1 cellular context compared by ENCODE assay signal in the genomic region with DNA sequence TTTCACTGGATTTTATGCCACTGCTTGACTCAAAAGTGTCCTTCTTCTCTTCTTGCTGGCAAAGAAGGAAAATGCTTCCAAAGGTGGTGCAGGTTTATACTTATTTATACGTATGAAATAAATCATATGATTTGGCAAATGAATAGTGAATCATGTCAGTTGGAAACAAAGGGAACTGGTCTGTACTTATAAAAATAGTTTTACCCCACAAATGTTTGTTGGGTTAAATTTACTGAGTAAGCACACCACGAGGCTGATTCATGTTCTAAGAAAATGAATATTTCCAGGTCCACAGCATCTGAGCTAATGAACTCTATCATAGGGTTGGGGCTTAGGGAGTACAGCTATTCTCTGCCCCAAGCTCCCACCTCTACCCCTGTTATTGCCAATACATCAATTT.
TF ChIP-seq lines count a peak whose summit lies in the region.

No MANE protein-coding gene starts in this region.

TF ChIP-seq in SK-N-SH treated with all-trans-retinoic acid at 6 μM for 48 hours, 23 proteins besides CTCF, POLR2A, EP300 and RAD21 (continued from another document):
- TF ChIP-seq, protein P1, sequence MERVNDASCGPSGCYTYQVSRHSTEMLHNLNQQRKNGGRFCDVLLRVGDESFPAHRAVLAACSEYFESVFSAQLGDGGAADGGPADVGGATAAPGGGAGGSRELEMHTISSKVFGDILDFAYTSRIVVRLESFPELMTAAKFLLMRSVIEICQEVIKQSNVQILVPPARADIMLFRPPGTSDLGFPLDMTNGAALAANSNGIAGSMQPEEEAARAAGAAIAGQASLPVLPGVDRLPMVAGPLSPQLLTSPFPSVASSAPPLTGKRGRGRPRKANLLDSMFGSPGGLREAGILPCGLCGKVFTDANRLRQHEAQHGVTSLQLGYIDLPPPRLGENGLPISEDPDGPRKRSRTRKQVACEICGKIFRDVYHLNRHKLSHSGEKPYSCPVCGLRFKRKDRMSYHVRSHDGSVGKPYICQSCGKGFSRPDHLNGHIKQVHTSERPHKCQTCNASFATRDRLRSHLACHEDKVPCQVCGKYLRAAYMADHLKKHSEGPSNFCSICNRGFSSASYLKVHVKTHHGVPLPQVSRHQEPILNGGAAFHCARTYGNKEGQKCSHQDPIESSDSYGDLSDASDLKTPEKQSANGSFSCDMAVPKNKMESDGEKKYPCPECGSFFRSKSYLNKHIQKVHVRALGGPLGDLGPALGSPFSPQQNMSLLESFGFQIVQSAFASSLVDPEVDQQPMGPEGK (CRISPR knock-in tag; IDR thresholded peaks at IDR 0.05; ENCODE audit: borderline replicate concordance) = no peak
- TF ChIP-seq, protein P2, sequence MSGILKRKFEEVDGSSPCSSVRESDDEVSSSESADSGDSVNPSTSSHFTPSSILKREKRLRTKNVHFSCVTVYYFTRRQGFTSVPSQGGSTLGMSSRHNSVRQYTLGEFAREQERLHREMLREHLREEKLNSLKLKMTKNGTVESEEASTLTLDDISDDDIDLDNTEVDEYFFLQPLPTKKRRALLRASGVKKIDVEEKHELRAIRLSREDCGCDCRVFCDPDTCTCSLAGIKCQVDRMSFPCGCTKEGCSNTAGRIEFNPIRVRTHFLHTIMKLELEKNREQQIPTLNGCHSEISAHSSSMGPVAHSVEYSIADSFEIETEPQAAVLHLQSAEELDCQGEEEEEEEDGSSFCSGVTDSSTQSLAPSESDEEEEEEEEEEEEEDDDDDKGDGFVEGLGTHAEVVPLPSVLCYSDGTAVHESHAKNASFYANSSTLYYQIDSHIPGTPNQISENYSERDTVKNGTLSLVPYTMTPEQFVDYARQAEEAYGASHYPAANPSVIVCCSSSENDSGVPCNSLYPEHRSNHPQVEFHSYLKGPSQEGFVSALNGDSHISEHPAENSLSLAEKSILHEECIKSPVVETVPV (CRISPR knock-in tag; IDR thresholded peaks at IDR 0.05) = no peak
- TF ChIP-seq CSDC2 (CRISPR knock-in tag; IDR thresholded peaks at IDR 0.05) (no peak), TCF4 (CRISPR knock-in tag; IDR thresholded peaks at IDR 0.05; ENCODE audit: borderline replicate concordance) (no peak), SNAI2 (CRISPR knock-in tag; IDR thresholded peaks at IDR 0.05) (no peak), ISL1 (CRISPR knock-in tag; IDR thresholded peaks at IDR 0.05) (no peak), ESRRG (CRISPR knock-in tag; IDR thresholded peaks at IDR 0.05) (no peak), OSR1 (CRISPR knock-in tag; IDR thresholded peaks at IDR 0.05) (no peak)
